Comparison of ENCODE assay signal across 15 cellular contexts in the genomic region with DNA sequence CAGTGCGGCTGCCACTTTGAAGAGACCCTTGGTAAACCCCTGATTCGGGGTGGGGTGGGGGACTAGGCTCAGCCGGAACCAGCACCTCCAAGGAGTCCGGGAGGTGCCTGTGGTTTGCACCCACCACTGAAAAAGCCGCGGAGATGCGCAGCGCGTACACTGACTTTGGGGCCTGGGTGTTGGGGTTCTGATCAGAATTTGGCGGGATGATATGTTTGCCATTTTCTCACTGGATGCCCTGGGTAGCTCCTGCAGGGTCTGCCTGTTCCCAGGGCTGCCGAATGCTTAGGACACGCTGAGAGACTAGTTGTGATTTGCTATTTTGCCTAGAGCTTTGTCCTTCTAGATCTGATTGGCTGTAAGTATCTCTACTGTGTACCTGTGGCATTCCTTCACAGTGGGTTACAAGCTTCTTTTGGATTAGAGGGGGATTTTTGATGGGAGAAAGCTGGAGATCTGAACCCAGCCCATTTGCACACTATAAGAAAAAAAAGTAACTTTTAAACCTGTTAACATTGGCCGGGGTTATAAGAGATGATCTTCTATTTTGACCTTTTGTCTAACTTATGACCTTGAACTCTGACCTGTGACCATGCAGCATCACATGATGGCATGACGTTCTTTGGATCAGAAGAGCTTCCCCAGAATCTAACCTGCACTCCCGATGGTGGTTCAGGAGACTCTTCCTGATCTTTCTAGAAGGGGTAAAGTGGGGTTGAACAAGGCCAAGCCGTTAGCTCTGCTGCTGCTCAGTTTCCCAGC. TPM values are rescaled to one million over a fixed set of nuclear protein-coding genes. Genes with fewer than 3 reads are reported as not detected.
A peak's percentile ranks its signal among the peaks of the same experiment; 100 is the strongest.
DNase-seq lines count a peak whose midpoint lies in the region; ATAC-seq, FAIRE-seq and TF ChIP-seq lines count a peak whose summit lies in the region.
"Had no signal": no experiment of that assay in that cellular context is flagged by ENCODE, and none has a peak within 500 bp of the region (broad histone marks: within the 10 kb centered on the region; RNA-seq: fewer than 3 reads in every experiment).

No MANE protein-coding gene starts in this region.

- no peaks in the 10 kb centered on the region for H3K4me1 Mint-ChIP-seq in CD4-positive, alpha-beta T cell (ENCODE audit: low read depth)
- H3K4me1 Mint-ChIP-seq in activated naive CD8-positive, alpha-beta T cell treated with anti-CD3 and anti-CD28 coated beads, Interleukin-2, amount 50 U/mL, for 24 hours = no peaks in the 10 kb centered on the region
- H3K4me1 Mint-ChIP-seq: central memory CD8-positive, alpha-beta T cell; natural killer cell had no signal

- DNase-seq in SHP77 (lab: John Stamatoyannopoulos, UW) (peak; percentile 15 to 30), SHP77 treated with DMSO at 0.1 percent for 48 hours (lab: John Stamatoyannopoulos, UW) (no peak), fibroblast of mammary gland (ENCODE audit: low read depth) (no peak), pancreas (peak in 1 of 6 donors; percentile 37), upper lobe of right lung (no peak)
- DNase-seq in CD4-positive, alpha-beta T cell = no peak
- no peak for DNase-seq in activated naive CD8-positive, alpha-beta T cell treated with anti-CD3 and anti-CD28 coated beads, Interleukin-2, amount 50 U/mL, for 24 hours
- DNase-seq: 8988T; activated CD8-positive, alpha-beta memory T cell treated with anti-CD3 and anti-CD28 coated beads, Interleukin-2, amount 50 U/mL, for 4 hours; head of caudate nucleus; natural killer cell; NCI-H69 had no signal

- POLR2A ChIA-PET in CD4-positive, alpha-beta T cell (lab: Charles Lee) = no interaction called here

- intact Hi-C loops in pancreas (cut with DNase I) = no loop called here
- intact Hi-C loops in upper lobe of right lung (cut with DNase I) = no loop called here
- intact Hi-C loops in CD4-positive, alpha-beta T cell (cut with DNase I, micrococcal nuclease) = no loop called here

- H3K27ac Mint-ChIP-seq in CD4-positive, alpha-beta T cell = no peak overlapping the region
- no peak overlapping the region for H3K27ac Mint-ChIP-seq in activated naive CD8-positive, alpha-beta T cell treated with anti-CD3 and anti-CD28 coated beads, Interleukin-2, amount 50 U/mL, for 24 hours
- H3K27ac Mint-ChIP-seq: natural killer cell had no signal

- CTCF ChIA-PET in CD4-positive, alpha-beta T cell (lab: Charles Lee) = interaction anchor here (0.7 kb wide), 1 partner anchor 82 kb away, joined by 3 read pairs; no protein-coding TSS in a partner anchor

- ATAC-seq in pancreas (peak in 2 of 4 donors; percentile 6 to 7), upper lobe of right lung (no peak), HG03354 (IDR thresholded peaks at IDR 0.05; ENCODE audit: poor library complexity, severe bottlenecking, unreplicated experiment) (no peak)
- ATAC-seq in CD4-positive, alpha-beta T cell (ENCODE audit: poor library complexity) = no peak
- no peak for ATAC-seq in activated naive CD8-positive, alpha-beta T cell treated with anti-CD3 and anti-CD28 coated beads, Interleukin-2, amount 50 U/mL, for 24 hours
- ATAC-seq: natural killer cell had no signal

- no peaks in the 10 kb centered on the region for H3K9me3 ChIP-seq in pancreas
- no peaks in the 10 kb centered on the region for H3K9me3 ChIP-seq in upper lobe of right lung
- H3K9me3 ChIP-seq in CD4-positive, alpha-beta T cell (ENCODE audit: control insufficient read depth, low read length) = no peaks in the 10 kb centered on the region

- H3K27me3 ChIP-seq in pancreas = no peaks in the 10 kb centered on the region
- H3K27me3 ChIP-seq in upper lobe of right lung = no peaks in the 10 kb centered on the region
- no peaks in the 10 kb centered on the region for H3K27me3 ChIP-seq in CD4-positive, alpha-beta T cell (ENCODE audit: control insufficient read depth, insufficient read depth, low read length)

- peaks cover 23% of the 10 kb centered on the region for H3K27me3 Mint-ChIP-seq in CD4-positive, alpha-beta T cell
- H3K27me3 Mint-ChIP-seq in activated naive CD8-positive, alpha-beta T cell treated with anti-CD3 and anti-CD28 coated beads, Interleukin-2, amount 50 U/mL, for 24 hours = peaks cover 2% of the 10 kb centered on the region

- peaks cover 0 to 13% (median 6%) of the 10 kb centered on the region in 3 donors for H3K4me1 ChIP-seq in pancreas
- peaks cover 10% of the 10 kb centered on the region for H3K4me1 ChIP-seq in upper lobe of right lung

- no peak overlapping the region for H3K4me3 Mint-ChIP-seq in CD4-positive, alpha-beta T cell
- no peak overlapping the region for H3K4me3 Mint-ChIP-seq in activated naive CD8-positive, alpha-beta T cell treated with anti-CD3 and anti-CD28 coated beads, Interleukin-2, amount 50 U/mL, for 24 hours
- H3K4me3 Mint-ChIP-seq: central memory CD8-positive, alpha-beta T cell; natural killer cell had no signal

- 80 to 89% methylated on average over 16 of the region's 16 CpGs for WGBS in pancreas, 2 donors

- no peak for TF ChIP-seq CTCF in fibroblast of mammary gland (conservative IDR thresholded peaks at IDR 0.05; ENCODE audit: control insufficient read depth, insufficient read depth, low read depth, low read length)
- no peak for TF ChIP-seq CTCF in pancreas (IDR thresholded peaks at IDR 0.05)
- no peak for TF ChIP-seq CTCF in upper lobe of right lung (IDR thresholded peaks at IDR 0.05)
- TF ChIP-seq CTCF in CD4-positive, alpha-beta T cell (IDR thresholded peaks at IDR 0.05) = no peak

- no peaks in the 10 kb centered on the region for H3K36me3 Mint-ChIP-seq in CD4-positive, alpha-beta T cell (ENCODE audit: low read depth)
- H3K36me3 Mint-ChIP-seq in activated naive CD8-positive, alpha-beta T cell treated with anti-CD3 and anti-CD28 coated beads, Interleukin-2, amount 50 U/mL, for 24 hours (ENCODE audit: low read depth) = no peaks in the 10 kb centered on the region
- H3K36me3 Mint-ChIP-seq: natural killer cell had no signal

- no peaks in the 10 kb centered on the region for H3K9me3 Mint-ChIP-seq in CD4-positive, alpha-beta T cell
- no peaks in the 10 kb centered on the region for H3K9me3 Mint-ChIP-seq in activated naive CD8-positive, alpha-beta T cell treated with anti-CD3 and anti-CD28 coated beads, Interleukin-2, amount 50 U/mL, for 24 hours
- H3K9me3 Mint-ChIP-seq: central memory CD8-positive, alpha-beta T cell; natural killer cell had no signal

- H3K36me3 ChIP-seq in pancreas (no peaks in the 10 kb centered on the region), upper lobe of right lung (no peaks in the 10 kb centered on the region)

- FAIRE-seq in pancreas (lab: Jason Lieb, UNC) = no peak

- H3K4me3 ChIP-seq in fibroblast of mammary gland (ENCODE audit: control insufficient read depth, low read depth, low read length) (peak overlapping the region; percentile 54), pancreas (peak overlapping the region in 2 of 4 donors; percentile 33 to 47), upper lobe of right lung (peak overlapping the region; percentile 42)

- H3K27ac ChIP-seq in pancreas = peak overlapping the region in 3 of 4 donors; percentile 5 to 68 (median 40)
- H3K27ac ChIP-seq in upper lobe of right lung = peak overlapping the region; percentile 73
- no peak overlapping the region for H3K27ac ChIP-seq in CD4-positive, alpha-beta T cell (ENCODE audit: low read depth, low read length)

RNA-seq across cellular contexts. Expression of gene KCNE4, which starts 1.6 kb away (rescaled TPM):
- total RNA-seq in pancreas (10 to 100 TPM in 1 of 6 donors, 1 to 10 TPM in 4, under 1 TPM in 1; 0.75 to 25.2 (median 2.1) TPM), upper lobe of right lung (0.61 TPM)
- 1 to 10 TPM; 1.9 to 2.8 TPM for polyA plus RNA-seq in pancreas
- total RNA-seq in CD4-positive, alpha-beta T cell = not detected
- total RNA-seq: natural killer cell; T-helper 2 cell treated with Interferon-gamma antibody and Interleukin-4, amounts not matched to agents 100 ng/mL and 5 ng/mL, for 36 hours had no signal

Comparison
In these comparisons a context has a peak if more than half of its experiments do, and no peak if none do; other contexts are left out.
1. DNase-seq: peak in SHP77 (2 of 2); none in SHP77 treated with DMSO at 0.1 percent for 48 hours (single experiment), fibroblast of mammary gland (single experiment), upper lobe of right lung (single experiment), CD4-positive, alpha-beta T cell (0 of 10) and activated naive CD8-positive, alpha-beta T cell treated with anti-CD3 and anti-CD28 coated beads, Interleukin-2, amount 50 U/mL, for 24 hours (single experiment).